In the genomic region with DNA sequence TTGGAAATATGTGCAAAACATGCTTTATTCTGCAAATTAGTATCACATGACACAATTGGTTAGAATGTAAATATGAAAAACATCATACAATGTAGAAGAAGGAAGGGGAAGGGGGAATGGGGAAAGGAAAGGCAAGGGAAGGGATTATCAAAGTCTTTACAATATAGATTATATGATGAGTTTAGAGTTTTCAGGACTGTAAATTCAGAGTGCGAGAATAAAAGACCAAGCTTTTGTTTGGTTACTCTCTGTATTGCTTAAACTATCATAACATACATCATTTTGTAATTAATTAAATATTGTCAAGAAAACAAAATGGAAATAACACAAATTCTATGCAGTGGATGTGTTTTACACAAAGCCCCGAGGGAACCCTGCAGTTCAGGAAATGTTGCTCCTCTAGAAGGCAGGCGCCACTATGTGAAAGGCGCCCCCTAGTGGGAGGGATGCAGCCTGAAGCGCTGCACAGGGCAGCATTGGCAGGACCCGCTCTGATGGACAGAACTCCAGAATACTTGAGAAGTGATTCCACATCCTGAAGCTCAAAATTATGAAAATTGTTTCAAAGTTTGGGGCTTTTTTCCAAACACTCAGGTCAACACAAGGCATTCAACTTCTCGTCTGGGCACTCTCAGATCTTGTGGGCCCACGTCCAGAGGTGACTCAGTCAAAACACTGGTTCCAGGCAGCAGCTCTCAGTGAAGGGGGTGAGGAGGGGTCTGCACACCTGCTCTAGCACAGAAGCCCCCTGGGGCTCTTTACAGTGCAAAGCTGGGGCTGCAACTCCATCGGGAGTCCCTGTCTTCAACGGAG, we compare ENCODE assay signal across 8 cellular contexts. TPM values are rescaled to one million over a fixed set of nuclear protein-coding genes. Genes with fewer than 3 reads are reported as not detected.
A peak's percentile ranks its signal among the peaks of the same experiment; 100 is the strongest.
DNase-seq lines count a peak whose midpoint lies in the region; ATAC-seq and TF ChIP-seq lines count a peak whose summit lies in the region.

No MANE protein-coding gene starts in this region.

- no peak overlapping the region for H3K4me2 ChIP-seq in mesenchymal stem cell (ENCODE audit: low read length, poor library complexity, severe bottlenecking)

- in situ Hi-C loops in GM13977 (cut with MboI; ENCODE audit: low pct_unique_long_range_greater_than_20kb, low sequenced_read_pairs, unreplicated experiment) = no loop called here

- H3K27ac Mint-ChIP-seq in activated CD4-positive, alpha-beta memory T cell treated with anti-CD3 and anti-CD28 coated beads for 36 hours = no peak overlapping the region

- 44% methylated on average over 9 of the region's 10 CpGs for WGBS in mesenchymal stem cell

- H3K4me3 ChIP-seq in mesenchymal stem cell (ENCODE audit: insufficient read depth in 1 of 2, low read depth in 1 of 2, low read length in 2 of 2) = no peak overlapping the region

- H3K79me1 ChIP-seq in mesenchymal stem cell (replicated peaks; ENCODE audit: low read length, poor library complexity, severe bottlenecking) = no peaks in the 10 kb centered on the region

- H3K27ac ChIP-seq in mesenchymal stem cell (ENCODE audit: low read length, poor library complexity, severe bottlenecking) = no peak overlapping the region

- peak; percentile 75 for ATAC-seq in HG02970 (IDR thresholded peaks at IDR 0.05; ENCODE audit: low FRiP score, unreplicated experiment)

- no peak overlapping the region for H3K14ac ChIP-seq in mesenchymal stem cell (ENCODE audit: low read length in 2 of 2)

- H3K23ac ChIP-seq in mesenchymal stem cell (ENCODE audit: low read length in 2 of 2) = no peak overlapping the region

- no peak overlapping the region for H3K4me3 Mint-ChIP-seq in activated CD4-positive, alpha-beta memory T cell treated with anti-CD3 and anti-CD28 coated beads for 36 hours

- no peak overlapping the region for H2AK5ac ChIP-seq in mesenchymal stem cell (ENCODE audit: low read length, severe bottlenecking)

- H4K91ac ChIP-seq in mesenchymal stem cell (ENCODE audit: low read length) = no peak overlapping the region

- no peak overlapping the region for H4K8ac ChIP-seq in mesenchymal stem cell (ENCODE audit: low read length)

- peaks cover 0 to 11% of the 10 kb centered on the region in 2 experiments for H3K27me3 ChIP-seq in mesenchymal stem cell (ENCODE audit: control insufficient read depth in 1 of 2, insufficient read depth in 1 of 2, low read length in 2 of 2)

- no peak overlapping the region for H2BK15ac ChIP-seq in mesenchymal stem cell (ENCODE audit: low read depth, poor library complexity, severe bottlenecking)

- no peaks in the 10 kb centered on the region for H3K36me3 Mint-ChIP-seq in activated CD4-positive, alpha-beta memory T cell treated with anti-CD3 and anti-CD28 coated beads for 36 hours

- no peak overlapping the region for H3K18ac ChIP-seq in mesenchymal stem cell (ENCODE audit: low read depth in 1 of 2, low read length in 2 of 2)

- no peaks in the 10 kb centered on the region for H3K4me1 ChIP-seq in mesenchymal stem cell (ENCODE audit: control insufficient read depth, insufficient read depth, low read depth, low read length)

- H3K36me3 ChIP-seq in mesenchymal stem cell (ENCODE audit: control insufficient read depth in 1 of 2, insufficient read depth in 2 of 2, low read depth in 1 of 2, low read length in 2 of 2) = no peaks in the 10 kb centered on the region

- no peaks in the 10 kb centered on the region for H3K4me1 Mint-ChIP-seq in activated CD4-positive, alpha-beta memory T cell treated with anti-CD3 and anti-CD28 coated beads for 36 hours (ENCODE audit: low read depth)

- CTCF ChIA-PET in activated CD4-positive, alpha-beta memory T cell treated with anti-CD3 and anti-CD28 coated beads for 36 hours (lab: Charles Lee) = interaction anchor here (0.6 to 2.6 kb wide), 22 partner anchors 9 to 592 kb away, joined by 3 to 15 read pairs (median 4); no protein-coding TSS in a partner anchor

- no peak overlapping the region for H2AFZ ChIP-seq in mesenchymal stem cell (ENCODE audit: low read depth, low read length)

- H2BK5ac ChIP-seq in mesenchymal stem cell (ENCODE audit: low read depth, low read length, poor library complexity, severe bottlenecking) = no peak overlapping the region

- H3K9ac ChIP-seq in mesenchymal stem cell (ENCODE audit: low read length) = no peak overlapping the region

- TF ChIP-seq CTCF in GM13977 (IDR thresholded peaks at IDR 0.05; ENCODE audit: extremely low read depth, insufficient read depth, missing control alignments) = peak; percentile 97

- no peaks in the 10 kb centered on the region for H3K9me3 ChIP-seq in mesenchymal stem cell (ENCODE audit: control insufficient read depth, low read length)

- intact Hi-C loops in activated CD4-positive, alpha-beta memory T cell treated with anti-CD3 and anti-CD28 coated beads for 36 hours (cut with micrococcal nuclease) = loop anchor here (1.0 kb wide), 1 partner anchor 510 kb away; no protein-coding TSS in a partner anchor

- POLR2A ChIA-PET in activated CD4-positive, alpha-beta memory T cell treated with anti-CD3 and anti-CD28 coated beads for 36 hours (lab: Charles Lee) = no interaction called here

- H3K4ac ChIP-seq in mesenchymal stem cell (ENCODE audit: low read depth in 1 of 2, low read length in 2 of 2) = no peak overlapping the region

- no peaks in the 10 kb centered on the region for H3K9me3 Mint-ChIP-seq in activated CD4-positive, alpha-beta memory T cell treated with anti-CD3 and anti-CD28 coated beads for 36 hours

- H3K27me3 Mint-ChIP-seq in activated CD4-positive, alpha-beta memory T cell treated with anti-CD3 and anti-CD28 coated beads for 36 hours = no peaks in the 10 kb centered on the region

- no peak overlapping the region for H2BK12ac ChIP-seq in mesenchymal stem cell (ENCODE audit: low read length in 2 of 2)

- peak; percentile 39 for DNase-seq in 8988T
- DNase-seq in GM13977 (ENCODE audit: low spot score) = peak; percentile 63
- DNase-seq in NCI-H510A (lab: John Stamatoyannopoulos, UW) = peak; percentile 37
- DNase-seq in activated CD4-positive, alpha-beta memory T cell treated with anti-CD3 and anti-CD28 coated beads for 36 hours = peak; percentile 78
- peak; percentile 63 for DNase-seq in effector CD4-positive, alpha-beta T cell
- peak; percentile 62 for DNase-seq in mesenchymal stem cell
- peak; percentile 27 to 42 for DNase-seq in stimulated activated CD8-positive, alpha-beta memory T cell treated with anti-CD3 and anti-CD28 coated beads, Interleukin-15, amount 100 ng/mL, for 4 hours (ENCODE audit: low read depth in 2 of 2)

- no peak overlapping the region for H2BK120ac ChIP-seq in mesenchymal stem cell (ENCODE audit: low read depth, low read length)

RNA-seq across cellular contexts. Expression of a gene that starts 31.6 kb away (rescaled TPM):
- 10 to 100 TPM; 11.6 to 12.3 TPM for total RNA-seq in activated CD4-positive, alpha-beta memory T cell treated with anti-CD3 and anti-CD28 coated beads for 36 hours
- polyA plus RNA-seq in mesenchymal stem cell (2013, experiment 1 of 2) = 13.6 TPM
- polyA plus RNA-seq in mesenchymal stem cell (2013, experiment 2 of 2) = 13.5 TPM
